Comparison of ENCODE assay signal across 2 cellular contexts in genomic region chr2:234879671-234880455, GRCh38.
TF ChIP-seq lines count a peak whose summit lies in the region.

No MANE protein-coding gene starts in this region.

TF ChIP-seq in A549, 52 proteins besides CTCF, POLR2A, EP300 and RAD21 (continued from another document):
- TF ChIP-seq E2F6 (IDR thresholded peaks at IDR 0.05; ENCODE audit: borderline replicate concordance, low read depth): no peak
- no peak for TF ChIP-seq CBX8 (IDR thresholded peaks at IDR 0.05)
- TF ChIP-seq GATA3 (IDR thresholded peaks at IDR 0.05; ENCODE audit: borderline replicate concordance): no peak

TF ChIP-seq in HCT116, 20 proteins besides CTCF, POLR2A, EP300 and RAD21 (continued from another document):
- TF ChIP-seq REST (IDR thresholded peaks at IDR 0.05; ENCODE audit: low read depth) (no peak), EGR1 (IDR thresholded peaks at IDR 0.05; ENCODE audit: low read depth) (no peak), SP1 (IDR thresholded peaks at IDR 0.05; ENCODE audit: low read depth) (no peak; the same call in 1 of the 2 replicates), ZFX (IDR thresholded peaks at IDR 0.05) (no peak), YY1 (IDR thresholded peaks at IDR 0.05; ENCODE audit: extremely low read depth, insufficient replicate concordance, low read depth, low read length) (no peak), ELF1 (IDR thresholded peaks at IDR 0.05; ENCODE audit: borderline replicate concordance, low read depth) (no peak), CEBPB (IDR thresholded peaks at IDR 0.05; ENCODE audit: low read depth) (no peak), ZBTB33 (IDR thresholded peaks at IDR 0.05; ENCODE audit: extremely low read depth, insufficient replicate concordance, low read length) (no peak), SRF (IDR thresholded peaks at IDR 0.05; ENCODE audit: low read depth) (no peak), JUND (IDR thresholded peaks at IDR 0.05) (no peak), ATF3 (IDR thresholded peaks at IDR 0.05) (no peak), TCF7L2 (IDR thresholded peaks at IDR 0.05; ENCODE audit: borderline replicate concordance, extremely low read depth, insufficient read depth, insufficient read length) (no peak)
